ENCODE assay signal across 23 cellular contexts in the genomic region with DNA sequence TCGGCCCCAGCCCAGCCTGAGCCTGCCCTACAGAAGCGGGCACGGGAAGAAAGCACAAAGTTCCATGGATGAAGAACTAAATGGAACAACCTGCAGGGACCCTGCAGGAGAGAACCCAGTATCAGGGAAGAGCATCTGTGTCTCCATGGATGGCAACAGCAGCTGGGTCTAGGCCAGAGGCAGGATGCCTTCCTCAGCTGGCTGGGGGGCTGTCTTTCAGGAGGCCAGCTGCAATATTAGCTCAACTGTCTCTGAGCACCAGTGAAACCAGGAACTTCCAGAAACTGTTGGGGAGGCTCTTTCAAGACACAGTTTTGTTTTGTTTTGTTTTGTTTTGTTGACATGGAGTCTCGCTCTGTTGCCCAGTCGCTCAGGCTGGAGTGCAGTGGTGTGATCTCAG. TPM values are rescaled to one million over a fixed set of nuclear protein-coding genes. Genes with fewer than 3 reads are reported as not detected.
"Had no signal": no experiment of that assay in that cellular context is flagged by ENCODE, and none has a peak within 500 bp of the region (broad histone marks: within the 10 kb centered on the region; RNA-seq: fewer than 3 reads in every experiment).

No MANE protein-coding gene starts in this region.

- H3K27ac Mint-ChIP-seq: activated CD4-positive, alpha-beta T cell treated with anti-CD3 and anti-CD28 coated beads for 36 hours; activated naive CD8-positive, alpha-beta T cell; activated T-helper 1 cell treated with anti-CD3 and anti-CD28 coated beads, Interleukin-12 subunit alpha, Interleukin-12 subunit beta, Interleukin-2, Interleukin-4 antibody, amounts not matched to agents 30 ng/mL and 10 ng/mL and 1 ng/mL, durations not matched to agents 14 hours and 24 hours and 36 hours; endodermal cell; mesothelial cell of epicardium; nephron progenitor cell; stimulated activated naive CD8-positive, alpha-beta T cell treated with anti-CD3 and anti-CD28 coated beads, Interleukin-15, Interleukin-2, amounts not matched to agents 100 ng/mL and 50 ng/mL, for 24 hours; T-helper 2 cell treated with Interferon-gamma antibody and Interleukin-4, amounts not matched to agents 5 μg/mL and 100 μg/mL, for 36 hours; WTC11 had no signal

- H3K4me3 ChIP-seq: cardiac muscle cell, right atrium auricular region, skin epidermis, suprapubic skin had no signal

- H3K27ac ChIP-seq: cardiac muscle cell, epithelial cell of prostate, foreskin keratinocyte, right atrium auricular region, skin epidermis, suprapubic skin had no signal

- H3K36me3 ChIP-seq: cardiac muscle cell, right atrium auricular region, suprapubic skin had no signal

- H3K27me3 ChIP-seq: foreskin keratinocyte, right atrium auricular region had no signal

- ATAC-seq: activated CD4-positive, alpha-beta T cell treated with anti-CD3 and anti-CD28 coated beads for 36 hours; foreskin keratinocyte; WTC11 had no signal

- H3K4me1 Mint-ChIP-seq: activated CD4-positive, alpha-beta T cell treated with anti-CD3 and anti-CD28 coated beads for 36 hours; mesothelial cell of epicardium; WTC11 had no signal

- H3K4me3 Mint-ChIP-seq: activated CD4-positive, alpha-beta T cell treated with anti-CD3 and anti-CD28 coated beads for 36 hours; activated naive CD8-positive, alpha-beta T cell; activated T-helper 1 cell treated with anti-CD3 and anti-CD28 coated beads, Interleukin-12 subunit alpha, Interleukin-12 subunit beta, Interleukin-2, Interleukin-4 antibody, amounts not matched to agents 30 ng/mL and 10 ng/mL and 1 ng/mL, durations not matched to agents 14 hours and 24 hours and 36 hours; endodermal cell; mesothelial cell of epicardium; nephron progenitor cell; stimulated activated naive CD8-positive, alpha-beta T cell treated with anti-CD3 and anti-CD28 coated beads, Interleukin-15, Interleukin-2, amounts not matched to agents 100 ng/mL and 50 ng/mL, for 24 hours; T-helper 2 cell treated with Interferon-gamma antibody and Interleukin-4, amounts not matched to agents 5 μg/mL and 100 μg/mL, for 36 hours; WTC11 had no signal

- H3K9me3 Mint-ChIP-seq: activated T-helper 1 cell treated with anti-CD3 and anti-CD28 coated beads, Interleukin-12 subunit alpha, Interleukin-12 subunit beta, Interleukin-2, Interleukin-4 antibody, amounts not matched to agents 30 ng/mL and 10 ng/mL and 1 ng/mL, durations not matched to agents 14 hours and 24 hours and 36 hours; endodermal cell; mesothelial cell of epicardium; nephron progenitor cell; stimulated activated naive CD8-positive, alpha-beta T cell treated with anti-CD3 and anti-CD28 coated beads, Interleukin-15, Interleukin-2, amounts not matched to agents 100 ng/mL and 50 ng/mL, for 24 hours; T-helper 2 cell treated with Interferon-gamma antibody and Interleukin-4, amounts not matched to agents 5 μg/mL and 100 μg/mL, for 36 hours; WTC11 had no signal

- DNase-seq: activated CD4-positive, alpha-beta T cell treated with anti-CD3 and anti-CD28 coated beads for 36 hours; activated CD4-positive, alpha-beta T cell treated with anti-CD3 and anti-CD28 coated beads, Interleukin-2, amount 50 U/mL, for 48 hours; activated gamma-delta T cell treated with Interleukin-2 at 50 U/mL for 16 hours; endodermal cell; foreskin keratinocyte; hippocampal formation; nephron progenitor cell; occipital lobe had no signal

- H3K27me3 Mint-ChIP-seq: activated CD4-positive, alpha-beta T cell treated with anti-CD3 and anti-CD28 coated beads for 36 hours; activated naive CD8-positive, alpha-beta T cell; stimulated activated naive CD8-positive, alpha-beta T cell treated with anti-CD3 and anti-CD28 coated beads, Interleukin-15, Interleukin-2, amounts not matched to agents 100 ng/mL and 50 ng/mL, for 24 hours had no signal

- H3K9me3 ChIP-seq: right atrium auricular region, suprapubic skin had no signal

- H3K36me3 Mint-ChIP-seq: activated naive CD8-positive, alpha-beta T cell; mesothelial cell of epicardium; WTC11 had no signal

RNA-seq across cellular contexts. Expression of a gene that starts 7.5 kb away (rescaled TPM):
- total RNA-seq: activated CD4-positive, alpha-beta T cell treated with anti-CD3 and anti-CD28 coated beads for 36 hours; activated T-helper 1 cell treated with anti-CD3 and anti-CD28 coated beads, Interleukin-12 subunit alpha, Interleukin-12 subunit beta, Interleukin-2, Interleukin-4 antibody, amounts not matched to agents 30 ng/mL and 10 ng/mL and 1 ng/mL, durations not matched to agents 14 hours and 24 hours and 36 hours; cardiac muscle cell; fibroblast of lung; foreskin keratinocyte; lung microvascular endothelial cell; mesothelial cell of epicardium; occipital lobe; right atrium auricular region; suprapubic skin; WTC11 had no signal

RNA-seq across cellular contexts. Expression of a gene that starts 13.1 kb away (rescaled TPM):
- total RNA-seq: activated CD4-positive, alpha-beta T cell treated with anti-CD3 and anti-CD28 coated beads for 36 hours; activated T-helper 1 cell treated with anti-CD3 and anti-CD28 coated beads, Interleukin-12 subunit alpha, Interleukin-12 subunit beta, Interleukin-2, Interleukin-4 antibody, amounts not matched to agents 30 ng/mL and 10 ng/mL and 1 ng/mL, durations not matched to agents 14 hours and 24 hours and 36 hours; dermis microvascular lymphatic vessel endothelial cell; foreskin keratinocyte; lung microvascular endothelial cell; posterior vena cava; right atrium auricular region; suprapubic skin had no signal

RNA-seq across cellular contexts. Expression of a gene that starts 48.8 kb away (rescaled TPM):
- total RNA-seq: mesothelial cell of epicardium, occipital lobe had no signal

RNA-seq across cellular contexts. Expression of a gene that starts 57.1 kb away (rescaled TPM):
- total RNA-seq: activated T-helper 1 cell treated with anti-CD3 and anti-CD28 coated beads, Interleukin-12 subunit alpha, Interleukin-12 subunit beta, Interleukin-2, Interleukin-4 antibody, amounts not matched to agents 30 ng/mL and 10 ng/mL and 1 ng/mL, durations not matched to agents 14 hours and 24 hours and 36 hours had no signal
